In the genomic region with DNA sequence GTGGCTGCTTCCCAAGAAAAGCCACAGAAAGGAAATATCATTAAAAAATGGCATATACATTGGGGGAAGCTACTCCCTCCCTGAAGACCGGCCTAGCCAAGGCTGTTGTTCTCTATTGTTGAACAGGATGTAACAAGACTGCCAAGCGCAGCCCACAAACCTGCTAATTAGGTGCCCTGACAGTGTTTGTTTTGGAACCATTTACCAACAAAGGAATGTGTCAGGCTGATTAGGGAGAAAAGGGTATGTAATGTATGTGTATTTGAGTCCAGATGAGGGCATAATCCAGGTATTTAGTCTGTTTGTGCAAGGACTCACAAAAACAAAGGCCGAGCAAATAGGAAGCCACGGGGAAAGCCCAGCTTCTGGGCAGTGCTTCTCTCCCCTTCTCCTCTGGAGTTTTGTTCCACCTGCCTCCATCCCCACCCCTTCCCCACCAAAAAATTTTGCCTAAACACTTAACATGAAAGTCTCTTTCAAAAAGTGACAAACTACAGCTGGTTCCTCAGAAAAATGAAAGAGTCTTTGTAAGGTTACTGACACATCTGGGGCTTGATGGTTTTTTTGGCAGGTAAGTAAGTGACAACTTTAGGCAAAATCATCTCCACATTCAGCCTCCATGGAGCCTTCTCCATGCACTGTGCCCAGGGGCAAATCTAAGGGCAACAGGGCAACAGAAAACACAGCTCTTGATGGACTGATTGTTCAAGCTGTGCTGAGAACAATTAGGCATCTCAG, we compare ENCODE assay signal across 9 cellular contexts.
A peak's percentile ranks its signal among the peaks of the same experiment; 100 is the strongest.
DNase-seq lines count a peak whose midpoint lies in the region; ATAC-seq, FAIRE-seq and TF ChIP-seq lines count a peak whose summit lies in the region.
"Had no signal": no experiment of that assay in that cellular context is flagged by ENCODE, and none has a peak within 500 bp of the region (broad histone marks: within the 10 kb centered on the region; RNA-seq: fewer than 3 reads in every experiment).

No MANE protein-coding gene starts in this region.

- H3K27ac Mint-ChIP-seq in GM23338, result no peak overlapping the region

- intact Hi-C loops in esophagus squamous epithelium (cut with DNase I), result no loop called here

- peak overlapping the region; percentile 67 for H3K27ac ChIP-seq in GM23338 (ENCODE audit: low read depth)
- peak overlapping the region in 3 of 4 donors; percentile 30 to 63 (median 58) for H3K27ac ChIP-seq in esophagus squamous epithelium
- peak overlapping the region; percentile 4 for H3K27ac ChIP-seq in parathyroid adenoma

- no peaks in the 10 kb centered on the region; the same call in 2 of the 3 replicates for H3K36me3 Mint-ChIP-seq in GM23338 (ENCODE audit: low read depth)

- H4K20me1 ChIP-seq in GM23338 (replicated peaks; ENCODE audit: insufficient read depth), result no peaks in the 10 kb centered on the region

- H2AFZ ChIP-seq in GM23338, result peak overlapping the region; percentile 12; the same call in 1 of the 2 replicates
- no peak overlapping the region for H2AFZ ChIP-seq in parathyroid adenoma

- TF ChIP-seq CTCF in GM23338 (conservative IDR thresholded peaks at IDR 0.05; ENCODE audit: low read depth in 2 of 2) (no peak), esophagus squamous epithelium (IDR thresholded peaks at IDR 0.05) (no peak), parathyroid adenoma (IDR thresholded peaks at IDR 0.05) (no peak)

- peak; percentile 47 for DNase-seq in GM23338 (ENCODE audit: low spot score)
- peak; percentile 97 for DNase-seq in NCI-H748 (lab: John Stamatoyannopoulos, UW; ENCODE audit: unreplicated experiment)
- no peak for DNase-seq in esophagus squamous epithelium (lab: John Stamatoyannopoulos, UW)
- no peak for DNase-seq in frontal cortex (ENCODE audit: low spot score in 2 of 2)
- DNase-seq in NCI-H128 (lab: John Stamatoyannopoulos, UW; ENCODE audit: unreplicated experiment), result no peak
- DNase-seq: dorsolateral prefrontal cortex had no signal

- no peak overlapping the region for H3K9ac ChIP-seq in parathyroid adenoma

- no peaks in the 10 kb centered on the region for H3K9me3 ChIP-seq in esophagus squamous epithelium
- no peaks in the 10 kb centered on the region for H3K9me3 ChIP-seq in parathyroid adenoma (ENCODE audit: control insufficient read depth, low read length)

- no peak overlapping the region for H3K4me3 ChIP-seq in GM23338
- H3K4me3 ChIP-seq in esophagus squamous epithelium, result no peak overlapping the region
- no peak overlapping the region for H3K4me3 ChIP-seq in parathyroid adenoma (ENCODE audit: low read depth, low read length)
- H3K4me3 ChIP-seq: dorsolateral prefrontal cortex had no signal

- peak; percentile 55 for ATAC-seq in GM23338
- ATAC-seq in HG02610 (IDR thresholded peaks at IDR 0.05; ENCODE audit: unreplicated experiment), result no peak
- ATAC-seq in GM18868 (IDR thresholded peaks at IDR 0.05; ENCODE audit: unreplicated experiment), result no peak

- WGBS in esophagus squamous epithelium, 2 donors, result 15 to 42% methylated on average over 3 to 4 of the region's 4 CpGs

- peaks cover 5% of the 10 kb centered on the region; the same call in 1 of the 2 replicates for H3F3A ChIP-seq in GM23338 (replicated peaks; ENCODE audit: low read depth)

- no peak for FAIRE-seq in frontal cortex (lab: Jason Lieb, UNC)

- no peaks in the 10 kb centered on the region for H3K36me3 ChIP-seq in GM23338 (ENCODE audit: insufficient read depth)
- no peaks in the 10 kb centered on the region for H3K36me3 ChIP-seq in esophagus squamous epithelium
- H3K36me3 ChIP-seq in parathyroid adenoma (ENCODE audit: control insufficient read depth, insufficient read depth, low read length), result no peaks in the 10 kb centered on the region

- H3K4me1 ChIP-seq in GM23338 (ENCODE audit: insufficient read depth) (peaks cover 14% of the 10 kb centered on the region; the same call in 1 of the 2 replicates), esophagus squamous epithelium (peaks cover 10 to 27% (median 14%) of the 10 kb centered on the region in 3 donors), parathyroid adenoma (no peaks in the 10 kb centered on the region)

- H3K27me3 Mint-ChIP-seq in GM23338 (ENCODE audit: insufficient read depth, low read depth, poor library complexity), result peaks cover 2% of the 10 kb centered on the region

- no peak overlapping the region for H3K4me3 Mint-ChIP-seq in GM23338

- no peaks in the 10 kb centered on the region for H3K9me3 Mint-ChIP-seq in GM23338

- no peaks in the 10 kb centered on the region for H3K9me2 ChIP-seq in GM23338 (ENCODE audit: insufficient read depth)

- no peaks in the 10 kb centered on the region for H3K27me3 ChIP-seq in GM23338 (ENCODE audit: insufficient read depth)
- no peaks in the 10 kb centered on the region for H3K27me3 ChIP-seq in esophagus squamous epithelium
- H3K27me3 ChIP-seq in parathyroid adenoma (ENCODE audit: control insufficient read depth, insufficient read depth, low read length), result no peaks in the 10 kb centered on the region
- H3K27me3 ChIP-seq: dorsolateral prefrontal cortex had no signal

- no peaks in the 10 kb centered on the region for H3K79me2 ChIP-seq in GM23338 (replicated peaks; ENCODE audit: insufficient read depth)
- no peaks in the 10 kb centered on the region for H3K79me2 ChIP-seq in parathyroid adenoma

- TF ChIP-seq POLR2A in esophagus squamous epithelium (IDR thresholded peaks at IDR 0.05), result no peak

- H3K4me2 ChIP-seq in GM23338, result no peak overlapping the region
- no peak overlapping the region for H3K4me2 ChIP-seq in parathyroid adenoma (ENCODE audit: low read length)

- H3K4me1 Mint-ChIP-seq in GM23338, result peaks cover 23% of the 10 kb centered on the region

TF ChIP-seq in GM23338, 12 proteins besides CTCF, POLR2A, EP300 and RAD21 (continues in another document):
- TF ChIP-seq EZH2 (IDR thresholded peaks at IDR 0.05; ENCODE audit: low read depth, unreplicated experiment) (no peak), ZNF462 (CRISPR knock-in tag; IDR thresholded peaks at IDR 0.05) (no peak), POLR2AphosphoS5 (IDR thresholded peaks at IDR 0.05; ENCODE audit: low read depth) (no peak), ZNF114 (CRISPR knock-in tag; IDR thresholded peaks at IDR 0.05) (no peak), CREB1 (CRISPR knock-in tag; IDR thresholded peaks at IDR 0.05; ENCODE audit: low read depth) (no peak), JUNB (IDR thresholded peaks at IDR 0.05; ENCODE audit: unreplicated experiment) (no peak), EZH2phosphoT487 (IDR thresholded peaks at IDR 0.05; ENCODE audit: unreplicated experiment) (no peak)

Comparison
In these comparisons a context has a peak if more than half of its experiments do, and no peak if none do; other contexts are left out.
1. DNase-seq: peak in GM23338 (single experiment) and NCI-H748 (single experiment); none in esophagus squamous epithelium (single experiment), frontal cortex (0 of 2) and NCI-H128 (single experiment).
2. H3K27ac ChIP-seq: peak in every context shown above with its lines; median percentile 67 in GM23338; 58 in esophagus squamous epithelium; 4 in parathyroid adenoma.